ENCODE assay signal across 19 cellular contexts in genomic region chr18:29226201-29226600, GRCh38.
"Had no signal": no experiment of that assay in that cellular context is flagged by ENCODE, and none has a peak within 500 bp of the region (broad histone marks: within the 10 kb centered on the region; RNA-seq: fewer than 3 reads in every experiment).

No MANE protein-coding gene starts in this region.

- H3K4me1 ChIP-seq: ascending aorta, heart left ventricle, parathyroid adenoma, tibial nerve had no signal

- H2AFZ ChIP-seq: parathyroid adenoma had no signal

- H3K36me3 ChIP-seq: ascending aorta, heart left ventricle, tibial nerve had no signal

- DNase-seq: activated CD4-positive, alpha-beta memory T cell treated with anti-CD3 and anti-CD28 coated beads for 36 hours; activated gamma-delta T cell; activated naive CD8-positive, alpha-beta T cell treated with anti-CD3 and anti-CD28 coated beads, Interleukin-2, amount 10 ng/mL, durations not matched to agents 7 days and 5 days; activated T-cell treated with anti-CD3 and anti-CD28 coated beads, Interleukin-2, amount 50 U/mL, for 48 hours; central memory CD4-positive, alpha-beta T cell; cortex of kidney; effector memory CD4-positive, alpha-beta T cell; heart left ventricle; kidney; retina; small intestine; T-helper 1 cell had no signal

- H3K79me2 ChIP-seq: parathyroid adenoma had no signal

- H3K27ac ChIP-seq: ascending aorta, epithelial cell of prostate, heart left ventricle, parathyroid adenoma, SK-N-MC, tibial nerve, VCaP had no signal

- H3K27me3 ChIP-seq: ascending aorta, heart left ventricle, tibial nerve had no signal

- H3K9me3 ChIP-seq: ascending aorta, tibial nerve had no signal

- ATAC-seq: heart left ventricle; stimulated activated memory B cell treated with anti-CD40 and anti-IgM and Interleukin-4, amounts not matched to agents 10 μg/mL and 1 μg/mL and 100 μg/mL, for 72 hours had no signal

- H3K4me3 ChIP-seq: ascending aorta, heart left ventricle, SK-N-MC, tibial nerve had no signal
